ENCODE assay signal across 1 cellular context in genomic region chr6:34049395-34050342, GRCh38.
A peak's percentile ranks its signal among the peaks of the same experiment; 100 is the strongest.
TF ChIP-seq lines count a peak whose summit lies in the region.

No MANE protein-coding gene starts in this region.

TF ChIP-seq in Ishikawa, 13 proteins besides CTCF, POLR2A, EP300 and RAD21:
- TF ChIP-seq REST (IDR thresholded peaks at IDR 0.05; ENCODE audit: low read depth), result no peak
- TF ChIP-seq USF1 (IDR thresholded peaks at IDR 0.05), result peak; percentile 44; the same call in 1 of the 2 replicates
